ENCODE assay signal across 14 cellular contexts in genomic region chr11:95919514-95919913, GRCh38. TPM values are rescaled to one million over a fixed set of nuclear protein-coding genes. Genes with fewer than 3 reads are reported as not detected.
DNase-seq lines count a peak whose midpoint lies in the region; ATAC-seq and TF ChIP-seq lines count a peak whose summit lies in the region.
"Had no signal": no experiment of that assay in that cellular context is flagged by ENCODE, and none has a peak within 500 bp of the region (broad histone marks: within the 10 kb centered on the region; RNA-seq: fewer than 3 reads in every experiment).

No MANE protein-coding gene starts in this region.

- no peak overlapping the region for H3K27ac Mint-ChIP-seq in effector memory CD8-positive, alpha-beta T cell
- H3K27ac Mint-ChIP-seq: B cell; CD4-positive, alpha-beta T cell had no signal

- no peaks in the 10 kb centered on the region for H3K9me3 Mint-ChIP-seq in effector memory CD8-positive, alpha-beta T cell
- H3K9me3 Mint-ChIP-seq: CD4-positive, alpha-beta T cell had no signal

- intact Hi-C loops in upper lobe of right lung (cut with DNase I): no loop called here

- H3K27me3 Mint-ChIP-seq in effector memory CD8-positive, alpha-beta T cell: no peaks in the 10 kb centered on the region
- H3K27me3 Mint-ChIP-seq: B cell; CD4-positive, alpha-beta T cell had no signal

- POLR2A ChIA-PET in GM10248 (lab: Yijun Ruan, JAX): no interaction called here

- ATAC-seq in upper lobe of right lung: no peak
- no peak for ATAC-seq in GM21360 (IDR thresholded peaks at IDR 0.05; ENCODE audit: unreplicated experiment)
- ATAC-seq in effector memory CD8-positive, alpha-beta T cell (replicated peaks): no peak
- ATAC-seq: HCT116 had no signal

- no peaks in the 10 kb centered on the region for H3K27me3 ChIP-seq in upper lobe of right lung

- peak; percentile 69 for DNase-seq in LNCaP clone FGC (ENCODE audit: low read depth)
- no peak for DNase-seq in caudate nucleus (lab: John Stamatoyannopoulos, UW)
- peak; percentile 31 for DNase-seq in globus pallidus (ENCODE audit: low spot score)
- no peak for DNase-seq in GM10248 (ENCODE audit: extremely low spot score)
- no peak for DNase-seq in upper lobe of right lung
- DNase-seq in effector memory CD8-positive, alpha-beta T cell: no peak
- DNase-seq: Calu3; CD4-positive, alpha-beta T cell; DMS 273 treated with DMSO at 0.1 percent for 48 hours; IMR-90; KBM-7 had no signal

- H3K27ac ChIP-seq in caudate nucleus (ENCODE audit: low read depth, low read length) (peak overlapping the region; percentile 64), upper lobe of right lung (no peak overlapping the region)

- peaks cover 4% of the 10 kb centered on the region for H3K36me3 Mint-ChIP-seq in effector memory CD8-positive, alpha-beta T cell (ENCODE audit: insufficient read depth)

- H3K4me1 ChIP-seq in upper lobe of right lung: peaks cover 19% of the 10 kb centered on the region

- CTCF ChIA-PET in GM10248 (lab: Yijun Ruan, JAX): no interaction called here

- H3K9me3 ChIP-seq in upper lobe of right lung: no peaks in the 10 kb centered on the region

- no peak overlapping the region for H3K4me3 Mint-ChIP-seq in effector memory CD8-positive, alpha-beta T cell
- H3K4me3 Mint-ChIP-seq: B cell; CD4-positive, alpha-beta T cell had no signal

- H3K4me1 Mint-ChIP-seq in effector memory CD8-positive, alpha-beta T cell (ENCODE audit: low read depth in 2 of 2): peaks cover 19 to 29% of the 10 kb centered on the region in 2 donors

- no peak overlapping the region for H3K4me3 ChIP-seq in LNCaP clone FGC (ENCODE audit: low read depth, low read length)
- no peak overlapping the region for H3K4me3 ChIP-seq in upper lobe of right lung

- H3K36me3 ChIP-seq in upper lobe of right lung: no peaks in the 10 kb centered on the region

- TF ChIP-seq CTCF in LNCaP clone FGC (IDR thresholded peaks at IDR 0.05; ENCODE audit: control insufficient read depth, extremely low read depth, insufficient read depth) (no peak), GM10248 (IDR thresholded peaks at IDR 0.05; ENCODE audit: control extremely low read depth, extremely low read depth, low read depth, missing control alignments) (no peak), upper lobe of right lung (IDR thresholded peaks at IDR 0.05) (no peak)

RNA-seq across cellular contexts. Expression of gene MTMR2, which starts 4.4 kb away (rescaled TPM):
- 27.0 TPM for total RNA-seq in upper lobe of right lung

Comparison
In these comparisons a context has a peak if more than half of its experiments do, and no peak if none do; other contexts are left out.
1. DNase-seq: peak in LNCaP clone FGC (single experiment) and globus pallidus (single experiment); none in caudate nucleus (0 of 61), GM10248 (single experiment), upper lobe of right lung (single experiment) and effector memory CD8-positive, alpha-beta T cell (0 of 3).